31 cellular contexts compared by ENCODE assay signal in the genomic region with DNA sequence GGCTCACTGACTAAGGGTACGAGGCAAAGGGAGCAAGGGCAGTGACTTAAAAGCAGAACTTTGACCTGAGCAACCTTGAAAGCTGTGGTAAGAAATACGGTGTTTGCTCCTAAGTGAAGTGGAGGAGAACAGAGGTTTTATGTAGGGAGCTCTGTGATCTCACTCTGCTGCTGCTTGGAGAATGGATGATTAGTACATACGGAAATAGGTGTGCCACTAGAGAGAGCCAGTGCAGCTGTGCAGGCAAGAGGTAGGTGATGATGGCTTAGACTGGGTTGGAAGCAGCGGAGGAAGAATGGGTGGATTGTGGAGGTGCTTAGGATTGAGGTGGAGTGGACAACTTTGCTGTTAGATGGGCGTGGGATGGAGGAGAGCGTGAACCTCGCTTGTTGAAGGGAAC.
DNase-seq lines count a peak whose midpoint lies in the region; ATAC-seq and TF ChIP-seq lines count a peak whose summit lies in the region.
"Had no signal": no experiment of that assay in that cellular context is flagged by ENCODE, and none has a peak within 500 bp of the region (broad histone marks: within the 10 kb centered on the region; RNA-seq: fewer than 3 reads in every experiment).

No MANE protein-coding gene starts in this region.

- H3K79me2 ChIP-seq in hepatocyte = peaks cover 89% of the 10 kb centered on the region

- H3K27ac Mint-ChIP-seq in naive B cell (peak overlapping the region in 4 of 6 donors; percentile 18 to 87 (median 84)), type B pancreatic cell (peak overlapping the region; percentile 83)
- H3K27ac Mint-ChIP-seq: memory B cell had no signal

- H3K4me3 Mint-ChIP-seq in naive B cell = peak overlapping the region in 2 of 8 donors; percentile 33 to 63
- no peak overlapping the region for H3K4me3 Mint-ChIP-seq in type B pancreatic cell
- H3K4me3 Mint-ChIP-seq: memory B cell, T-cell had no signal

- no peak for ATAC-seq in heart left ventricle
- ATAC-seq in naive B cell (ENCODE audit: low read depth in 2 of 2) = no peak
- ATAC-seq in GM21390 (IDR thresholded peaks at IDR 0.05; ENCODE audit: unreplicated experiment) = no peak
- ATAC-seq: HCT116, left cardiac atrium, T-cell had no signal

- H3K27me3 Mint-ChIP-seq in naive B cell (no peaks in the 10 kb centered on the region), type B pancreatic cell (no peaks in the 10 kb centered on the region)
- H3K27me3 Mint-ChIP-seq: memory B cell, T-cell had no signal

- H3K36me3 ChIP-seq in heart left ventricle (peaks cover 0 to 13% (median 7%) of the 10 kb centered on the region in 9 donors), ectodermal cell (ENCODE audit: control insufficient read depth, insufficient read depth, low read length) (peaks cover 9% of the 10 kb centered on the region), hepatocyte (replicated peaks; ENCODE audit: insufficient read depth, low read depth) (no peaks in the 10 kb centered on the region)
- H3K36me3 ChIP-seq: SJSA1 had no signal

- peaks cover 42 to 50% (median 45%) of the 10 kb centered on the region in 3 donors for H3K4me1 Mint-ChIP-seq in naive B cell
- H3K4me1 Mint-ChIP-seq in type B pancreatic cell (ENCODE audit: unreplicated experiment) = peaks cover 29% of the 10 kb centered on the region

- DNase-seq in cardiac septum (ENCODE audit: low spot score) = peak; percentile 62
- no peak for DNase-seq in heart left ventricle
- no peak for DNase-seq in naive B cell
- DNase-seq in type B pancreatic cell (ENCODE audit: extremely low spot score, unreplicated experiment) = no peak
- no peak for DNase-seq in hepatocyte (ENCODE audit: low spot score)
- no peak for DNase-seq in GM03348 (ENCODE audit: low spot score)
- DNase-seq: activated naive CD4-positive, alpha-beta T cell treated with anti-CD3 and anti-CD28 coated beads, Interleukin-2, amount 50 U/mL, for 16 hours; activated T-cell treated with anti-CD3 and anti-CD28 coated beads, Interleukin-2, amount 50 U/mL, for 48 hours; amniotic stem cell; COR-L47; DND-41; effector CD8-positive, alpha-beta T cell; foreskin keratinocyte; left cardiac atrium; MM.1S; NCI-H1436 treated with DMSO at 0.1 percent for 48 hours; NCI-H2107; NCI-H446 treated with DMSO at 0.1 percent for 48 hours; NCI-H82; RPMI8226; stimulated activated CD8-positive, alpha-beta memory T cell treated with anti-CD3 and anti-CD28 coated beads, Interleukin-4, amount 100 ng/mL, for 48 hours; T-cell; upper lobe of left lung had no signal

- WGBS in heart left ventricle, 4 donors = 89 to 93% (median 89%) methylated on average over 7 of the region's 7 CpGs
- 91 to 94% methylated on average over 7 of the region's 7 CpGs for WGBS in ectodermal cell, 2 experiments
- 86% methylated on average over 7 of the region's 7 CpGs for WGBS in hepatocyte (ENCODE audit: low lambda C conversion rate, missing lambda C conversion rate)

- H3K27me3 ChIP-seq in heart left ventricle = no peaks in the 10 kb centered on the region
- H3K27me3 ChIP-seq in ectodermal cell (ENCODE audit: control insufficient read depth, insufficient read depth, low read length, poor library complexity, severe bottlenecking) = no peaks in the 10 kb centered on the region
- no peaks in the 10 kb centered on the region for H3K27me3 ChIP-seq in hepatocyte
- H3K27me3 ChIP-seq: esophagus muscularis mucosa, foreskin keratinocyte, SJSA1, upper lobe of left lung had no signal

- H3K4me2 ChIP-seq in hepatocyte = no peak overlapping the region
- H3K4me2 ChIP-seq: KMS-11 had no signal

- H3K4me1 ChIP-seq in heart left ventricle (peaks cover 0 to 63% (median 13%) of the 10 kb centered on the region in 12 donors), ectodermal cell (ENCODE audit: control insufficient read depth, insufficient read depth, low read length) (peaks cover 29% of the 10 kb centered on the region), hepatocyte (ENCODE audit: insufficient read depth) (no peaks in the 10 kb centered on the region)
- H3K4me1 ChIP-seq: SJSA1 had no signal

- H3K4me3 ChIP-seq in heart left ventricle (no peak overlapping the region), ectodermal cell (ENCODE audit: insufficient read depth, low read depth, low read length) (no peak overlapping the region), hepatocyte (no peak overlapping the region)
- H3K4me3 ChIP-seq: esophagus muscularis mucosa, SJSA1, upper lobe of left lung had no signal

- H3K9me3 Mint-ChIP-seq in naive B cell (no peaks in the 10 kb centered on the region), type B pancreatic cell (no peaks in the 10 kb centered on the region)
- H3K9me3 Mint-ChIP-seq: memory B cell, T-cell had no signal

- no peak overlapping the region for H3K27ac ChIP-seq in heart left ventricle
- H3K27ac ChIP-seq in ectodermal cell (ENCODE audit: insufficient read depth, low read depth, low read length, poor library complexity, severe bottlenecking) = peak overlapping the region; percentile 36
- no peak overlapping the region for H3K27ac ChIP-seq in hepatocyte
- H3K27ac ChIP-seq: esophagus muscularis mucosa, foreskin keratinocyte, HL-60, KMS-11, SJSA1, upper lobe of left lung had no signal

- H4K20me1 ChIP-seq in hepatocyte (ENCODE audit: insufficient read depth, poor library complexity, severe bottlenecking) = peaks cover 74% of the 10 kb centered on the region

- no peak for TF ChIP-seq POLR2A in heart left ventricle (IDR thresholded peaks at IDR 0.05)

- no peaks in the 10 kb centered on the region for H3K9me2 ChIP-seq in hepatocyte (replicated peaks; ENCODE audit: insufficient read depth)

- H3K9me3 ChIP-seq in heart left ventricle (no peaks in the 10 kb centered on the region), ectodermal cell (ENCODE audit: control insufficient read depth, low read length) (no peaks in the 10 kb centered on the region), hepatocyte (ENCODE audit: low read depth) (no peaks in the 10 kb centered on the region)
- H3K9me3 ChIP-seq: esophagus muscularis mucosa, SJSA1, upper lobe of left lung had no signal

- TF ChIP-seq CTCF in heart left ventricle (IDR thresholded peaks at IDR 0.05) (no peak), type B pancreatic cell (conservative IDR thresholded peaks at IDR 0.05) (no peak), hepatocyte (IDR thresholded peaks at IDR 0.05; ENCODE audit: poor library complexity) (no peak)

- no peak overlapping the region for H2AFZ ChIP-seq in hepatocyte

- intact Hi-C loops in cardiac septum (cut with DNase I) = no loop called here
- intact Hi-C loops in heart left ventricle (cut with DNase I) = loop anchor here in 4 of 10 donors (5.0 to 10.0 kb wide), 4 partner anchors 84 to 377 kb away; a partner anchor contains a TSS

- H3K36me3 Mint-ChIP-seq in naive B cell (peaks cover 0 to 7% of the 10 kb centered on the region in 2 donors), type B pancreatic cell (peaks cover 15% of the 10 kb centered on the region)
